Comparison of ENCODE assay signal across 8 cellular contexts in genomic region chr1:149646360-149647017, GRCh38.
A peak's percentile ranks its signal among the peaks of the same experiment; 100 is the strongest.
DNase-seq lines count a peak whose midpoint lies in the region; ATAC-seq, FAIRE-seq and TF ChIP-seq lines count a peak whose summit lies in the region.
"Not testable (repeated sequence)": the region's sequence is repeated elsewhere in the genome, so short reads cannot be mapped to it uniquely, and the experiment has no call there.

No MANE protein-coding gene starts in this region.

- H2AFZ ChIP-seq in keratinocyte (ENCODE audit: control insufficient read depth, low read length): peak overlapping the region; percentile 40

- not testable (repeated sequence) for TF ChIP-seq CTCF in AG10803 (conservative IDR thresholded peaks at IDR 0.05; ENCODE audit: low read length); astrocyte of the spinal cord (IDR thresholded peaks at IDR 0.05; ENCODE audit: low read depth, low read length); esophagus squamous epithelium (IDR thresholded peaks at IDR 0.05); keratinocyte (optimal IDR thresholded peaks at IDR 0.05 in 1 of 3, IDR thresholded peaks at IDR 0.05 in 1 of 3, conservative IDR thresholded peaks at IDR 0.05 in 1 of 3; ENCODE audit: extremely low read depth in 1 of 3, insufficient read depth in 2 of 3, low read length in 3 of 3); neural crest cell (conservative IDR thresholded peaks at IDR 0.05)

- not testable (repeated sequence) for FAIRE-seq in keratinocyte (lab: Jason Lieb, UNC)

- not testable (repeated sequence) for H3K36me3 ChIP-seq in HUES64 (ENCODE audit: insufficient read depth, low read length); esophagus squamous epithelium; keratinocyte (ENCODE audit: control insufficient read depth in 2 of 2, extremely low read depth in 1 of 2, insufficient read depth in 2 of 2, low read length in 2 of 2)

- H3K9ac ChIP-seq in HUES64 (ENCODE audit: low read depth, low read length): not testable (repeated sequence)
- peak overlapping the region; percentile 15 for H3K9ac ChIP-seq in keratinocyte (ENCODE audit: control insufficient read depth, extremely low read depth, insufficient read depth, low read length)

- not testable (repeated sequence) for H3K9me1 ChIP-seq in keratinocyte (ENCODE audit: control insufficient read depth, extremely low read depth, insufficient read depth, low read length)

- dilution Hi-C loops in keratinocyte (cut with MboI; ENCODE audit: extremely low pct_ligation_motif_present, low sequenced_read_pairs): not testable (repeated sequence)

- H3K4me3 ChIP-seq in AG10803 (ENCODE audit: low read length): peak overlapping the region; percentile 12; the same call in 1 of the 2 replicates
- peak overlapping the region; percentile 54 for H3K4me3 ChIP-seq in HUES64 (ENCODE audit: low read length)
- peak overlapping the region; percentile 34 for H3K4me3 ChIP-seq in astrocyte of the spinal cord (ENCODE audit: low read depth, low read length)
- H3K4me3 ChIP-seq in esophagus squamous epithelium: peak overlapping the region; percentile 27 to 57 (median 44)
- H3K4me3 ChIP-seq in keratinocyte (ENCODE audit: control insufficient read depth in 2 of 3, extremely low read depth in 1 of 3, insufficient read depth in 2 of 3, low read depth in 1 of 3, low read length in 3 of 3): peak overlapping the region in 2 of 3 experiments; percentile 22 to 46

- not testable (repeated sequence) for H3K27me3 Mint-ChIP-seq in activated CD8-positive, alpha-beta T cell treated with anti-CD3 and anti-CD28 coated beads, Interleukin-2, amount 10 ng/mL, durations not matched to agents 7 days and 5 days (ENCODE audit: low read depth); neural crest cell (ENCODE audit: low read depth)

- WGBS in HUES64: 74% methylated on average over 15 of the region's 37 CpGs
- 17% methylated on average over 1 of the region's 37 CpGs; no CpG with 5 or more reads in 1 of the 2 donors for WGBS in esophagus squamous epithelium, 2 donors

- POLR2A ChIA-PET in activated CD8-positive, alpha-beta T cell treated with anti-CD3 and anti-CD28 coated beads, Interleukin-2, amount 10 ng/mL, durations not matched to agents 7 days and 5 days (lab: Charles Lee): not testable (repeated sequence)

- not testable (repeated sequence) for H4K20me1 ChIP-seq in keratinocyte (ENCODE audit: control insufficient read depth, extremely low read depth, insufficient read depth, low read length)

- peak overlapping the region; percentile 73 for H3K4me3 Mint-ChIP-seq in activated CD8-positive, alpha-beta T cell treated with anti-CD3 and anti-CD28 coated beads, Interleukin-2, amount 10 ng/mL, durations not matched to agents 7 days and 5 days
- peak overlapping the region; percentile 87 for H3K4me3 Mint-ChIP-seq in neural crest cell

- CTCF ChIA-PET in activated CD8-positive, alpha-beta T cell treated with anti-CD3 and anti-CD28 coated beads, Interleukin-2, amount 10 ng/mL, durations not matched to agents 7 days and 5 days (lab: Charles Lee): not testable (repeated sequence)

- intact Hi-C loops in esophagus squamous epithelium (cut with DNase I): not testable (repeated sequence)

- not testable (repeated sequence) for H3K4me1 ChIP-seq in HUES64 (ENCODE audit: insufficient read depth, low read length); esophagus squamous epithelium; keratinocyte (ENCODE audit: control insufficient read depth, extremely low read depth, insufficient read depth, low read length)

- in situ Hi-C loops in astrocyte of the spinal cord (cut with HindIII; ENCODE audit: low sequenced_read_pairs): not testable (repeated sequence)

- H3K27ac ChIP-seq in HUES64 (ENCODE audit: low read depth, low read length); keratinocyte (ENCODE audit: control insufficient read depth, insufficient read depth, low read length): not testable (repeated sequence)
- H3K27ac ChIP-seq in esophagus squamous epithelium: peak overlapping the region in 2 of 4 donors; percentile 30 to 50

- H3K79me2 ChIP-seq in keratinocyte (ENCODE audit: control insufficient read depth, insufficient read depth, low read length): not testable (repeated sequence)

- not testable (repeated sequence) for TF ChIP-seq POLR2A in esophagus squamous epithelium (IDR thresholded peaks at IDR 0.05)

- peak; percentile 58 for ATAC-seq in activated CD8-positive, alpha-beta T cell treated with anti-CD3 and anti-CD28 coated beads, Interleukin-2, amount 10 ng/mL, durations not matched to agents 7 days and 5 days
- peak; percentile 66 for ATAC-seq in stimulated activated naive CD8-positive, alpha-beta T cell treated with anti-CD3 and anti-CD28 coated beads, Interleukin-15, Interleukin-2, amounts not matched to agents 100 U/mL and 50 U/mL, for 24 hours

- DNase-seq in AG10803 (ENCODE audit: low read depth); activated CD8-positive, alpha-beta T cell treated with anti-CD3 and anti-CD28 coated beads, Interleukin-2, amount 10 ng/mL, durations not matched to agents 7 days and 5 days; astrocyte of the spinal cord (ENCODE audit: low read depth, low spot score); esophagus squamous epithelium (lab: John Stamatoyannopoulos, UW); keratinocyte (ENCODE audit: low read depth, low spot score); stimulated activated naive CD8-positive, alpha-beta T cell treated with anti-CD3 and anti-CD28 coated beads, Interleukin-15, Interleukin-2, amounts not matched to agents 100 U/mL and 50 U/mL, for 24 hours: not testable (repeated sequence)
- peak; percentile 9 for DNase-seq in neural crest cell (ENCODE audit: low read depth, low spot score)

- H3K9me3 Mint-ChIP-seq in activated CD8-positive, alpha-beta T cell treated with anti-CD3 and anti-CD28 coated beads, Interleukin-2, amount 10 ng/mL, durations not matched to agents 7 days and 5 days (ENCODE audit: insufficient read depth); neural crest cell: not testable (repeated sequence)

- not testable (repeated sequence) for H3K36me3 Mint-ChIP-seq in activated CD8-positive, alpha-beta T cell treated with anti-CD3 and anti-CD28 coated beads, Interleukin-2, amount 10 ng/mL, durations not matched to agents 7 days and 5 days (ENCODE audit: low read depth); neural crest cell (ENCODE audit: low read depth)

- peak overlapping the region; percentile 76 for H3K27ac Mint-ChIP-seq in activated CD8-positive, alpha-beta T cell treated with anti-CD3 and anti-CD28 coated beads, Interleukin-2, amount 10 ng/mL, durations not matched to agents 7 days and 5 days
- peak overlapping the region; percentile 76 for H3K27ac Mint-ChIP-seq in neural crest cell (ENCODE audit: unreplicated experiment)

- H3K4me2 ChIP-seq in keratinocyte (ENCODE audit: control insufficient read depth, extremely low read depth, insufficient read depth, low read depth, low read length): peak overlapping the region; percentile 37

- not testable (repeated sequence) for H3K27me3 ChIP-seq in HUES64 (ENCODE audit: insufficient read depth, low read length); esophagus squamous epithelium; keratinocyte (ENCODE audit: control insufficient read depth, extremely low read depth, insufficient read depth, low read length)

- not testable (repeated sequence) for H3K9me3 ChIP-seq in HUES64 (ENCODE audit: insufficient read depth, low read depth, low read length); esophagus squamous epithelium; keratinocyte (ENCODE audit: control insufficient read depth, low read depth, low read length)

- peaks cover 12% of the 10 kb centered on the region for H3K4me1 Mint-ChIP-seq in activated CD8-positive, alpha-beta T cell treated with anti-CD3 and anti-CD28 coated beads, Interleukin-2, amount 10 ng/mL, durations not matched to agents 7 days and 5 days (ENCODE audit: low read depth)
- not testable (repeated sequence) for H3K4me1 Mint-ChIP-seq in neural crest cell
